ENCODE assay signal across 8 cellular contexts in the genomic region with DNA sequence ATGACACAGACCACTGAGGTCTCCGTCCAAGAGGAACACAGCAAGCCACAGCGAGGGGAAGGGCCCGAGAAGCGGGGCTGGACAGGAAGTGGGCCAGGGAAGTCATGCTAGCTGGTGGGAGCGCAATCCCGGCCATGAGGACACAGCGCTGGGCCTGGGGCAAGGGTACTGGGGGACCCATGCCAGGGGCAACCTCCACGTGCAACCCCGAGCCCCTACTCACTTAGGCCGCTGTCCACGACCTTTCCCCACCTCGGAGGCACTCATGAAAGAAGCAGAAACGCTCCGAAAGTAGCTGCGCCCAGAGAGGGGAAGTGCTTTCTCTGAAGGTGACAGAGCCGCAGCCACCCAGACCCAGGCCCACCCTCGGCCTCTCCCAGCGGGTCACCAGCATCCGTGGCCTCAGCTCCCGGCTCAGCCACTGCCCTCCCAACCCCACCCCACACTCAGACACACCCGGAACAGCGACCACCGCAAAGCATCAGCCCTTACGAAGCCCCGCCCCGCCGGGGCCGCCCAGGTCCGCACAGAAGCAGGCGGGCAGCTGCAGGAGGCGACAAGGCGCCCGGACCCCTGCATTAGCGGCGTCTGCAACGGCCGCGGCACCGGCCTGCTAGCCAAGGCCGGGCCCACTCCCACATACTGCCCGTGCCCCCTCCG. TPM values are rescaled to one million over a fixed set of nuclear protein-coding genes. Genes with fewer than 3 reads are reported as not detected.
DNase-seq lines count a peak whose midpoint lies in the region; ATAC-seq and TF ChIP-seq lines count a peak whose summit lies in the region.

No MANE protein-coding gene starts in this region.

- no peaks in the 10 kb centered on the region for H3K9me3 Mint-ChIP-seq in activated CD4-positive, alpha-beta T cell treated with anti-CD3 and anti-CD28 coated beads, Interleukin-2, amount 10 ng/mL, durations not matched to agents 24 days and 14 days
- H3K9me3 Mint-ChIP-seq in nephron progenitor cell: no peaks in the 10 kb centered on the region

- H3K4me3 Mint-ChIP-seq in activated CD4-positive, alpha-beta T cell treated with anti-CD3 and anti-CD28 coated beads, Interleukin-2, amount 10 ng/mL, durations not matched to agents 24 days and 14 days: peak overlapping the region; percentile 94
- H3K4me3 Mint-ChIP-seq in nephron progenitor cell: peak overlapping the region; percentile 93

- no peak for ATAC-seq in HG02938 (IDR thresholded peaks at IDR 0.05; ENCODE audit: unreplicated experiment)

- H3K4me3 ChIP-seq in GM12865 (ENCODE audit: low read depth, low read length) (peak overlapping the region; percentile 64), epithelial cell of proximal tubule (ENCODE audit: low read depth, low read length) (peak overlapping the region; percentile 95)
- peak overlapping the region; percentile 90 for H3K4me3 ChIP-seq in Jurkat, Clone E6-1 (ENCODE audit: low read length)

- H3K36me3 Mint-ChIP-seq in activated CD4-positive, alpha-beta T cell treated with anti-CD3 and anti-CD28 coated beads, Interleukin-2, amount 10 ng/mL, durations not matched to agents 24 days and 14 days (ENCODE audit: low read depth): no peaks in the 10 kb centered on the region
- no peaks in the 10 kb centered on the region for H3K36me3 Mint-ChIP-seq in nephron progenitor cell (ENCODE audit: low read depth)

- H3K27ac Mint-ChIP-seq in activated CD4-positive, alpha-beta T cell treated with anti-CD3 and anti-CD28 coated beads, Interleukin-2, amount 10 ng/mL, durations not matched to agents 24 days and 14 days: peak overlapping the region; percentile 83
- peak overlapping the region; percentile 36 for H3K27ac Mint-ChIP-seq in nephron progenitor cell

- intact Hi-C loops in activated CD4-positive, alpha-beta T cell treated with anti-CD3 and anti-CD28 coated beads, Interleukin-2, amount 10 ng/mL, durations not matched to agents 24 days and 14 days (cut with micrococcal nuclease): loop anchor here (2.0 to 5.0 kb wide), 3 partner anchors 47 to 803 kb away; partner anchors contain the start of gene CARD19

- peaks cover 3% of the 10 kb centered on the region for H3K27me3 Mint-ChIP-seq in activated CD4-positive, alpha-beta T cell treated with anti-CD3 and anti-CD28 coated beads, Interleukin-2, amount 10 ng/mL, durations not matched to agents 24 days and 14 days
- H3K27me3 Mint-ChIP-seq in nephron progenitor cell (ENCODE audit: low read depth, poor library complexity): peaks cover 6% of the 10 kb centered on the region

- peaks cover 42% of the 10 kb centered on the region for H3K4me1 Mint-ChIP-seq in activated CD4-positive, alpha-beta T cell treated with anti-CD3 and anti-CD28 coated beads, Interleukin-2, amount 10 ng/mL, durations not matched to agents 24 days and 14 days
- H3K4me1 Mint-ChIP-seq in nephron progenitor cell: peaks cover 42% of the 10 kb centered on the region

- TF ChIP-seq CTCF in GM12865 (IDR thresholded peaks at IDR 0.05; ENCODE audit: insufficient read depth, low read depth, low read length, missing control alignments): no peak
- no peak for TF ChIP-seq CTCF in epithelial cell of proximal tubule (conservative IDR thresholded peaks at IDR 0.05; ENCODE audit: low read depth, low read length)
- TF ChIP-seq CTCF in nephron progenitor cell (IDR thresholded peaks at IDR 0.05): no peak

- in situ Hi-C loops in G401 (cut with HindIII; ENCODE audit: low sequenced_read_pairs): no loop called here

- DNase-seq in GM12865 (ENCODE audit: low read depth) (peak; percentile 57), epithelial cell of proximal tubule (ENCODE audit: low read depth) (no peak), nephron progenitor cell (peak; percentile 73), cerebellar nuclear complex (lab: John Stamatoyannopoulos, UW) (no peak), G401 (ENCODE audit: low spot score) (no peak)
- DNase-seq in Jurkat, Clone E6-1 (ENCODE audit: low read depth, low spot score): no peak
- DNase-seq in activated CD4-positive, alpha-beta T cell treated with anti-CD3 and anti-CD28 coated beads, Interleukin-2, amount 10 ng/mL, durations not matched to agents 24 days and 14 days: peak; percentile 81

RNA-seq across cellular contexts. Expression of gene BICD2, which starts 0.8 kb away (rescaled TPM):
- polyA plus RNA-seq in Jurkat, Clone E6-1 (2012; ENCODE audit: insufficient read depth, insufficient read length): 13.2 TPM
- 25.8 and 26.2 TPM in 2 replicates for total RNA-seq in activated CD4-positive, alpha-beta T cell treated with anti-CD3 and anti-CD28 coated beads, Interleukin-2, amount 10 ng/mL, durations not matched to agents 24 days and 14 days
- 32.2 and 35.0 TPM in 2 replicates for total RNA-seq in epithelial cell of proximal tubule
- 25.0 and 30.3 TPM in 2 replicates for total RNA-seq in G401 (2014; rRNA removed; shearing (Covaris generic))

Comparison
In these comparisons a context has a peak if more than half of its experiments do, and no peak if none do; other contexts are left out.
1. DNase-seq: peak in GM12865 (single experiment), activated CD4-positive, alpha-beta T cell treated with anti-CD3 and anti-CD28 coated beads, Interleukin-2, amount 10 ng/mL, durations not matched to agents 24 days and 14 days (single experiment) and nephron progenitor cell (single experiment); none in Jurkat, Clone E6-1 (single experiment), epithelial cell of proximal tubule (single experiment), cerebellar nuclear complex (0 of 2) and G401 (single experiment).
2. Peak in every context shown above with its lines, with median percentiles within 50 percentile points of each other: H3K4me3 ChIP-seq.